Comparison of ENCODE assay signal across 15 cellular contexts in the genomic region with DNA sequence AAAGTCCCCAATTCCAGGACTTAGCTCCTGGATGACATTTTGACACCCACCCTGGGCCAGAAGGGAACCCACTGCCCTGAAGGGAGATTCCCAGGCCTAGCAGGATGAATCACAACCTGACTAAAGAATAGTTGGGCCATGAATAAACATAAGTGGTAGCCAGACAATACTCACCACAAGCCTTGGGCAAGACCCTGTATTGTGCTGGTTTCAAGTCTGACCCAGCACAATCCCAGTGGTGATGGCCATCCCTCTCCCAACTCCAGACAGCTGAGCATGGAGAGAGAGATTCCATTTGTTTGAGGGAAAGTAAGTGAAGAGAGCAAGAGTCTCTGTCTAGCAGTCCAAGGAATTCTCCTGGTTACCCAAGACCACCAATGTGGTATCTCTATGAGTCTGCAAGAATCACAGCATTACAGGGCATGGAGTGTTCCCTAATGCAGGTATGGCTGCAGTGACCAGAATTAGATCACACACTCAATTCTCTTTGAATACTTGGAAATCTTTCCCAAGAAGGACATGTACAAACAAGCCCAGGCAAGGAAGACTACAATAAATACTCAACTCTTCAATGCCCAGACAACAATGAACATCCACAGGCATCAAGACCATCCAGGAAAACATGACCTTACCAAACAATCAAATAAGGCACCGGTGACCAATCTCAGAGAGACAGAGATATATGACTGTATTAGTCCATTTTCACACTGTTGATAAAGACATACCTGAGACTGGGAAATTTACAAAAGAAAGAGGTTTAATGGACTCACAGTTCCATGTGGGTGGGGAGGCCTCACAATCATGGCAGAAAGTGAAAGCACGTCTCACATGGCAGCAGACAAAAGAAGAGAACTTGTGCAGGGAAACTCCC.
DNase-seq lines count a peak whose midpoint lies in the region; ATAC-seq and TF ChIP-seq lines count a peak whose summit lies in the region.
"Had no signal": no experiment of that assay in that cellular context is flagged by ENCODE, and none has a peak within 500 bp of the region (broad histone marks: within the 10 kb centered on the region; RNA-seq: fewer than 3 reads in every experiment).

No MANE protein-coding gene starts in this region.

- H2BK120ac ChIP-seq in mesenchymal stem cell (ENCODE audit: low read depth, low read length): peak overlapping the region; percentile 29

- H2AFZ ChIP-seq in mesenchymal stem cell (ENCODE audit: low read depth, low read length): no peak overlapping the region

- no peak for TF ChIP-seq POLR2A in right lobe of liver (IDR thresholded peaks at IDR 0.05)

- no peak for TF ChIP-seq CTCF in astrocyte of the cerebellum (IDR thresholded peaks at IDR 0.05; ENCODE audit: low read depth, low read length, missing control alignments)
- TF ChIP-seq CTCF in right lobe of liver (IDR thresholded peaks at IDR 0.05): no peak

- in situ Hi-C loops in astrocyte of the cerebellum (cut with HindIII; ENCODE audit: low sequenced_read_pairs): no loop called here

- no peak overlapping the region for H2BK15ac ChIP-seq in mesenchymal stem cell (ENCODE audit: low read depth, poor library complexity, severe bottlenecking)

- H3K4ac ChIP-seq in mesenchymal stem cell (ENCODE audit: low read depth in 1 of 2, low read length in 2 of 2): no peak overlapping the region

- 100% methylated on average over 1 of the region's 2 CpGs for WGBS in mesenchymal stem cell
- WGBS in right lobe of liver (ENCODE audit: insufficient coverage, low coverage, low lambda C conversion rate, missing lambda C conversion rate): 94% methylated on average over 2 of the region's 2 CpGs

- peak overlapping the region in 1 of 2 experiments; percentile 28 for H2BK12ac ChIP-seq in mesenchymal stem cell (ENCODE audit: low read length in 2 of 2)

- peaks cover 0 to 30% of the 10 kb centered on the region in 2 experiments for H3K36me3 ChIP-seq in mesenchymal stem cell (ENCODE audit: control insufficient read depth in 1 of 2, insufficient read depth in 2 of 2, low read depth in 1 of 2, low read length in 2 of 2)
- peaks cover 0 to 4% (median 0%) of the 10 kb centered on the region in 4 donors for H3K36me3 ChIP-seq in right lobe of liver

- H3K27ac ChIP-seq in mesenchymal stem cell (ENCODE audit: low read length, poor library complexity, severe bottlenecking) (peak overlapping the region; percentile 12), right lobe of liver (no peak overlapping the region)

- ATAC-seq in GM18517 (IDR thresholded peaks at IDR 0.05; ENCODE audit: unreplicated experiment) (no peak), right lobe of liver (no peak)

- no peak overlapping the region for H3K14ac ChIP-seq in mesenchymal stem cell (ENCODE audit: low read length in 2 of 2)

- intact Hi-C loops in right lobe of liver (cut with DNase I): no loop called here

- H4K91ac ChIP-seq in mesenchymal stem cell (ENCODE audit: low read length): peak overlapping the region; percentile 57

- peak overlapping the region; percentile 4 for H3K9ac ChIP-seq in mesenchymal stem cell (ENCODE audit: low read length)
- H3K9ac ChIP-seq: SK-N-SH had no signal

- peaks cover 4% of the 10 kb centered on the region for H3K4me1 ChIP-seq in mesenchymal stem cell (ENCODE audit: control insufficient read depth, insufficient read depth, low read depth, low read length)
- H3K4me1 ChIP-seq in right lobe of liver: no peaks in the 10 kb centered on the region

- H3K23ac ChIP-seq in mesenchymal stem cell (ENCODE audit: low read length in 2 of 2): no peak overlapping the region

- H3K79me1 ChIP-seq in mesenchymal stem cell (replicated peaks; ENCODE audit: low read length, poor library complexity, severe bottlenecking): no peaks in the 10 kb centered on the region

- H2AK5ac ChIP-seq in mesenchymal stem cell (ENCODE audit: low read length, severe bottlenecking): no peak overlapping the region

- no peak overlapping the region for H3K4me2 ChIP-seq in mesenchymal stem cell (ENCODE audit: low read length, poor library complexity, severe bottlenecking)
- H3K4me2 ChIP-seq: SK-N-SH had no signal

- H3K18ac ChIP-seq in mesenchymal stem cell (ENCODE audit: low read depth in 1 of 2, low read length in 2 of 2): peak overlapping the region in 1 of 2 experiments; percentile 8

- no peaks in the 10 kb centered on the region for H3K27me3 ChIP-seq in mesenchymal stem cell (ENCODE audit: control insufficient read depth in 1 of 2, insufficient read depth in 1 of 2, low read length in 2 of 2)
- H3K27me3 ChIP-seq in right lobe of liver: no peaks in the 10 kb centered on the region

- H3K4me3 ChIP-seq in astrocyte of the cerebellum (ENCODE audit: low read depth, low read length) (no peak overlapping the region), mesenchymal stem cell (ENCODE audit: insufficient read depth in 1 of 2, low read depth in 1 of 2, low read length in 2 of 2) (peak overlapping the region in 1 of 2 experiments; percentile 3), right lobe of liver (no peak overlapping the region)
- H3K4me3 ChIP-seq: lung had no signal

- DNase-seq in AG08395 (ENCODE audit: low spot score) (peak; percentile 49), HCEC 1CT (peak; percentile 81), astrocyte of the cerebellum (ENCODE audit: low read depth) (peak; percentile 33), mesenchymal stem cell (peak; percentile 75), SHP77 (lab: John Stamatoyannopoulos, UW) (no peak), right lobe of liver (no peak)
- no peak for DNase-seq in stimulated activated naive CD4-positive, alpha-beta T cell (lab: John Stamatoyannopoulos, UW)
- DNase-seq: activated CD4-positive, alpha-beta T cell treated with anti-CD3 and anti-CD28 coated beads for 1 hour; CD4-positive, alpha-beta memory T cell; effector memory CD4-positive, alpha-beta T cell; NCI-H774; nucleus accumbens; SK-N-SH had no signal

- no peak overlapping the region for H2BK5ac ChIP-seq in mesenchymal stem cell (ENCODE audit: low read depth, low read length, poor library complexity, severe bottlenecking)

- H4K8ac ChIP-seq in mesenchymal stem cell (ENCODE audit: low read length): peak overlapping the region; percentile 74

- peaks cover 12% of the 10 kb centered on the region for H3K9me3 ChIP-seq in mesenchymal stem cell (ENCODE audit: control insufficient read depth, low read length)
- no peaks in the 10 kb centered on the region for H3K9me3 ChIP-seq in right lobe of liver
- H3K9me3 ChIP-seq: SK-N-SH had no signal

Comparison
In these comparisons a context has a peak if more than half of its experiments do, and no peak if none do; other contexts are left out.
1. DNase-seq: peak in AG08395 (single experiment), HCEC 1CT (single experiment), astrocyte of the cerebellum (single experiment) and mesenchymal stem cell (single experiment); none in stimulated activated naive CD4-positive, alpha-beta T cell (0 of 6), SHP77 (0 of 2) and right lobe of liver (0 of 3).